In the genomic region with DNA sequence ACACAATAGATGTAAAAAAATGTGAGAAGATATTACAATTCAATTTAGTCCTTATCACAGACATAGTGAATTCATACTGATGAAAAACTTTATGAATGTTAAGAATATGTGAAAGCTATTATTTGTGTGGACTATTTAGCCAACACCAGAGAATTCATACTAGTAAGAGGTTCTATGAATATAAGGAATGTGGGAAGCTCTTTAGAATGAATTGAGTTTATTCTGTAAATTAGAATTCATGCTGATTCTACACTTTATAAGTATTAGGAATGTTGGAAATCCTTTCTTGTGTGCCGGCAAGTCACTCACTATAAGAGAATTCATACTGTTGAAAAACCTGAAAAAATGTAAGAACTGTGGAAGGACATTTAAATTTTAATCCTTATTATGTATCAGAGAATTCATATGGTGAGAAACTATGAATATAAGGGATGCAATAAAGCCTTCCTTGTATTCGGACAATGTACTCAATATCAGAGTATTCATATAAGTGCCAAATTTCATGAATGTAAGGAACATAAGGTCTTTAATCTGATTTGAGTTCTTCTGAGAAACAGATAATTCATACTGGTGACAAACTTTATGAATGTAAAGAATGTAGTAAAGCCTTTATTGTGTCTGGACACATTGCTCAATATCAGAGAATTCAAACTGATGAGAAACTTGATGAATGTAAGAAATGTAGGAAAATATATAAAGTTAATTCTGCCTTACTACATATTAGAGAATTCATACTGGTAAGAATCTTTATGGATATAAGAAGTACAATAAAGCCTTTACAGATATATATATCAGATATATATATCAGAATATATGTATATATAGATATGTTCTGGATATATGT, we compare ENCODE assay signal across 16 cellular contexts. TPM values are rescaled to one million over a fixed set of nuclear protein-coding genes. Genes with fewer than 3 reads are reported as not detected.
A peak's percentile ranks its signal among the peaks of the same experiment; 100 is the strongest.
DNase-seq lines count a peak whose midpoint lies in the region; ATAC-seq and TF ChIP-seq lines count a peak whose summit lies in the region.
"Had no signal": no experiment of that assay in that cellular context is flagged by ENCODE, and none has a peak within 500 bp of the region (broad histone marks: within the 10 kb centered on the region; RNA-seq: fewer than 3 reads in every experiment).

No MANE protein-coding gene starts in this region.

- no peaks in the 10 kb centered on the region for H3K27me3 Mint-ChIP-seq in stimulated activated memory B cell treated with anti-CD40 and anti-IgM and Interleukin-4, amounts not matched to agents 10 μg/mL and 1 μg/mL and 100 μg/mL, for 72 hours

- no peaks in the 10 kb centered on the region for H3K79me1 ChIP-seq in neuronal stem cell (ENCODE audit: low read depth, low read length)

- TF ChIP-seq EP300 in Ishikawa (IDR thresholded peaks at IDR 0.05; ENCODE audit: borderline replicate concordance): no peak

- no peak overlapping the region for H2BK15ac ChIP-seq in neuronal stem cell (ENCODE audit: low read length)

- H4K91ac ChIP-seq in neuronal stem cell (ENCODE audit: low read depth, low read length, poor library complexity): no peak overlapping the region

- H2BK12ac ChIP-seq in neuronal stem cell (ENCODE audit: low read length): no peak overlapping the region

- H3K36me3 ChIP-seq in neuronal stem cell (replicated peaks in 1 of 2; ENCODE audit: control insufficient read depth in 2 of 2, insufficient read depth in 2 of 2, low read length in 2 of 2): no peaks in the 10 kb centered on the region

- no peak overlapping the region for H3K23ac ChIP-seq in neuronal stem cell (ENCODE audit: low read depth, low read length, poor library complexity)

- no peak for TF ChIP-seq CTCF in astrocyte of the spinal cord (IDR thresholded peaks at IDR 0.05; ENCODE audit: low read depth, low read length)
- no peak for TF ChIP-seq CTCF in fibroblast of the aortic adventitia (IDR thresholded peaks at IDR 0.05; ENCODE audit: insufficient read depth, low read length)

- H3K36me3 Mint-ChIP-seq in stimulated activated memory B cell treated with anti-CD40 and anti-IgM and Interleukin-4, amounts not matched to agents 10 μg/mL and 1 μg/mL and 100 μg/mL, for 72 hours: peaks cover 7% of the 10 kb centered on the region

- peak; percentile 18 for DNase-seq in Caki2 (ENCODE audit: low read depth)
- peak; percentile 14 for DNase-seq in astrocyte of the spinal cord (ENCODE audit: low read depth, low spot score)
- DNase-seq in fibroblast of the aortic adventitia (ENCODE audit: low read depth): peak; percentile 2
- DNase-seq in neuronal stem cell (ENCODE audit: low spot score): no peak
- DNase-seq: HCEC 1CT, NCI-H1048, NCI-H1436 treated with DMSO at 0.1 percent for 48 hours, NCI-H2081, NCI-H510A treated with DMSO at 0.1 percent for 48 hours had no signal

- H3K4me3 ChIP-seq in astrocyte of the spinal cord (ENCODE audit: low read depth, low read length): no peak overlapping the region
- H3K4me3 ChIP-seq in fibroblast of the aortic adventitia (ENCODE audit: low read depth, low read length): no peak overlapping the region
- no peak overlapping the region for H3K4me3 ChIP-seq in neuronal stem cell (ENCODE audit: low read length in 2 of 2)
- H3K4me3 ChIP-seq: SK-N-MC had no signal

- no CpG with 5 or more reads among the region's 2 CpGs for WGBS in neuronal stem cell (ENCODE audit: extremely low coverage in 2 of 2, insufficient read length in 2 of 2, insufficient replicate concordance in 1 of 2), 2 donors

- H2AFZ ChIP-seq in neuronal stem cell (ENCODE audit: low read length): no peak overlapping the region

- in situ Hi-C loops in Caki2 (cut with HindIII; ENCODE audit: low pct_unique_long_range_greater_than_20kb, low sequenced_read_pairs): no loop called here
- in situ Hi-C loops in astrocyte of the spinal cord (cut with HindIII; ENCODE audit: low sequenced_read_pairs): no loop called here

- no peak overlapping the region for H3K18ac ChIP-seq in neuronal stem cell (ENCODE audit: low read length)

- H3K4ac ChIP-seq in neuronal stem cell (ENCODE audit: low read length): no peak overlapping the region

- no peak overlapping the region for H2BK5ac ChIP-seq in neuronal stem cell (ENCODE audit: low read length)

- no peak overlapping the region for H4K8ac ChIP-seq in neuronal stem cell (ENCODE audit: low read depth, low read length)

- H3K4me2 ChIP-seq in neuronal stem cell (ENCODE audit: insufficient read depth, low read length, poor library complexity, severe bottlenecking): no peak overlapping the region
- H3K4me2 ChIP-seq: KMS-11 had no signal

- H3K27ac ChIP-seq in neuronal stem cell (replicated peaks; ENCODE audit: low read length): no peak overlapping the region
- H3K27ac ChIP-seq: C4-2B, KMS-11, SK-N-MC had no signal

- no peak overlapping the region for H3K14ac ChIP-seq in neuronal stem cell (ENCODE audit: low read length)

- H2BK120ac ChIP-seq in neuronal stem cell (ENCODE audit: low read depth, low read length): no peak overlapping the region

- no peaks in the 10 kb centered on the region for H3K4me1 Mint-ChIP-seq in stimulated activated memory B cell treated with anti-CD40 and anti-IgM and Interleukin-4, amounts not matched to agents 10 μg/mL and 1 μg/mL and 100 μg/mL, for 72 hours

- peaks cover 8 to 60% of the 10 kb centered on the region in 2 donors for H3K9me3 ChIP-seq in neuronal stem cell (replicated peaks in 1 of 2; ENCODE audit: control insufficient read depth in 2 of 2, insufficient read depth in 1 of 2, low read depth in 1 of 2, low read length in 2 of 2)

- H3K9me3 Mint-ChIP-seq in stimulated activated memory B cell treated with anti-CD40 and anti-IgM and Interleukin-4, amounts not matched to agents 10 μg/mL and 1 μg/mL and 100 μg/mL, for 72 hours: peaks cover 24% of the 10 kb centered on the region

- no peak for TF ChIP-seq RAD21 in Ishikawa (IDR thresholded peaks at IDR 0.05; ENCODE audit: low read depth)

- no peaks in the 10 kb centered on the region for H3K27me3 ChIP-seq in neuronal stem cell (ENCODE audit: control insufficient read depth in 3 of 3, insufficient read depth in 3 of 3, low read depth in 1 of 3, low read length in 3 of 3)

- no peak overlapping the region for H3K27ac Mint-ChIP-seq in stimulated activated memory B cell treated with anti-CD40 and anti-IgM and Interleukin-4, amounts not matched to agents 10 μg/mL and 1 μg/mL and 100 μg/mL, for 72 hours

- no peak overlapping the region for H3K9ac ChIP-seq in neuronal stem cell (ENCODE audit: low read depth, low read length, poor library complexity)
- H3K9ac ChIP-seq: KMS-11 had no signal

- no peak for ATAC-seq in stimulated activated memory B cell treated with anti-CD40 and anti-IgM and Interleukin-4, amounts not matched to agents 10 μg/mL and 1 μg/mL and 100 μg/mL, for 72 hours
- ATAC-seq in GM21786 (IDR thresholded peaks at IDR 0.05; ENCODE audit: unreplicated experiment): no peak

- no peak overlapping the region for H2AK5ac ChIP-seq in neuronal stem cell (ENCODE audit: low read depth, low read length)

- H3K4me3 Mint-ChIP-seq in stimulated activated memory B cell treated with anti-CD40 and anti-IgM and Interleukin-4, amounts not matched to agents 10 μg/mL and 1 μg/mL and 100 μg/mL, for 72 hours: no peak overlapping the region

- no peaks in the 10 kb centered on the region for H3K4me1 ChIP-seq in neuronal stem cell (ENCODE audit: control insufficient read depth in 2 of 2, insufficient read depth in 1 of 2, low read depth in 1 of 2, low read length in 2 of 2)

TF ChIP-seq in Ishikawa, 13 proteins besides CTCF, POLR2A, EP300 and RAD21:
- TF ChIP-seq TCF12 (IDR thresholded peaks at IDR 0.05; ENCODE audit: low read depth) (no peak), USF1 (IDR thresholded peaks at IDR 0.05) (0 out of 2 replicates have a peak, but pooled peaks have one; percentile 15)

RNA-seq across cellular contexts. Expression of gene PCDHA1, which starts 21.5 kb away (rescaled TPM):
- total RNA-seq in Caki2 (2014; rRNA removed; shearing (Covaris generic); ENCODE audit: low replicate concordance): not detected in 2 replicates
- 0.09 TPM in 1 of 2 replicates, not detected in the other for total RNA-seq in fibroblast of the aortic adventitia (ENCODE audit: low replicate concordance)
- 1.0 TPM for polyA plus RNA-seq in neuronal stem cell (2013, experiment 1 of 2)
- polyA plus RNA-seq in neuronal stem cell (2013, experiment 2 of 2): 1.0 TPM

RNA-seq across cellular contexts. Expression of gene PCDHA2, which starts 30.3 kb away (rescaled TPM):
- total RNA-seq in Caki2 (2014; rRNA removed; shearing (Covaris generic); ENCODE audit: low replicate concordance): not detected in 2 replicates
- total RNA-seq in fibroblast of the aortic adventitia (ENCODE audit: low replicate concordance): 0.09 and 0.16 TPM in 2 replicates
- polyA plus RNA-seq in neuronal stem cell (2013, experiment 1 of 2): 0.92 TPM
- 0.97 TPM for polyA plus RNA-seq in neuronal stem cell (2013, experiment 2 of 2)
- total RNA-seq: M059J had no signal

RNA-seq across cellular contexts. Expression of gene PCDHA3, which starts 36.5 kb away (rescaled TPM):
- total RNA-seq in Caki2 (2014; rRNA removed; shearing (Covaris generic); ENCODE audit: low replicate concordance): 0.10 TPM in 1 of 2 replicates, not detected in the other
- total RNA-seq in fibroblast of the aortic adventitia (ENCODE audit: low replicate concordance): 0.27 and 0.49 TPM in 2 replicates
- 0.64 TPM for polyA plus RNA-seq in neuronal stem cell (2013, experiment 1 of 2)
- polyA plus RNA-seq in neuronal stem cell (2013, experiment 2 of 2): 0.84 TPM
- total RNA-seq: M059J had no signal

RNA-seq across cellular contexts. Expression of gene PCDHA4, which starts 42.5 kb away (rescaled TPM):
- 10.8 and 11.5 TPM in 2 replicates for total RNA-seq in Caki2 (2014; rRNA removed; shearing (Covaris generic); ENCODE audit: low replicate concordance)
- 0.09 and 1.1 TPM in 2 replicates for total RNA-seq in fibroblast of the aortic adventitia (ENCODE audit: low replicate concordance)
- polyA plus RNA-seq in neuronal stem cell (2013, experiment 1 of 2): 2.9 TPM
- polyA plus RNA-seq in neuronal stem cell (2013, experiment 2 of 2): 2.7 TPM
- total RNA-seq: M059J had no signal

RNA-seq across cellular contexts. Expression of gene PCDHA5, which starts 57.0 kb away (rescaled TPM):
- total RNA-seq in Caki2 (2014; rRNA removed; shearing (Covaris generic); ENCODE audit: low replicate concordance): 2.5 and 2.8 TPM in 2 replicates
- total RNA-seq in fibroblast of the aortic adventitia (ENCODE audit: low replicate concordance): 0.08 and 0.09 TPM in 2 replicates
- 0.32 TPM for polyA plus RNA-seq in neuronal stem cell (2013, experiment 1 of 2)
- polyA plus RNA-seq in neuronal stem cell (2013, experiment 2 of 2): 0.25 TPM
- total RNA-seq: M059J had no signal
